Comparison of ENCODE assay signal across 12 cellular contexts in the genomic region with DNA sequence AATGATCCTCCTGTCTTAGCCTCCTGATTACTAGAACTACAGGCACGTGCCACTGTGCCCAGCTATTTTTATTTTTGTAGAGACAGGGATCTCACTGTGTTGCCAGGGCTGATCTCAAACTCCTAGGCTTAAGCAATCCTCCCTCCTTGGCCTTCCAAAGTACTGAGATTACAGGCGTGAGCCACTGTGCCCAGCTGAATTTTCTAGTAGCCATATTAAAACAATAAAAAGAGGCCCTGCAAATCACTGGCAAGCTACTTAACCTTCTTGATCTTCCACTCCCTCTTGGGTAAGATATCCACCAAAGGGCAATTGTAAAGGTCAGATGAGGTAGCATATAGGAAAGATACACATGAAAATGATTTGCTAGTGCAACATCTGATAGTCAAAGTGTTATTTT.
DNase-seq lines count a peak whose midpoint lies in the region; ATAC-seq and TF ChIP-seq lines count a peak whose summit lies in the region.
"Had no signal": no experiment of that assay in that cellular context is flagged by ENCODE, and none has a peak within 500 bp of the region (broad histone marks: within the 10 kb centered on the region; RNA-seq: fewer than 3 reads in every experiment).

No MANE protein-coding gene starts in this region.

- H3K9me3 ChIP-seq in cardiac muscle cell (ENCODE audit: low read depth), result no peaks in the 10 kb centered on the region
- H3K9me3 ChIP-seq in vagina, result no peaks in the 10 kb centered on the region
- H3K9me3 ChIP-seq in H9 (ENCODE audit: control insufficient read depth, low read depth, low read length), result no peaks in the 10 kb centered on the region

- TF ChIP-seq CTCF in cardiac muscle cell (IDR thresholded peaks at IDR 0.05; ENCODE audit: low read depth, low read length), result no peak
- TF ChIP-seq CTCF in chondrocyte (IDR thresholded peaks at IDR 0.05), result no peak
- TF ChIP-seq CTCF in nephron (IDR thresholded peaks at IDR 0.05; ENCODE audit: unreplicated experiment in 3 of 3), result no peak
- no peak for TF ChIP-seq CTCF in vagina (IDR thresholded peaks at IDR 0.05)
- TF ChIP-seq CTCF in H9 (conservative IDR thresholded peaks at IDR 0.05), result no peak

- H3K23me2 ChIP-seq in H9 (ENCODE audit: insufficient read length, low read depth, low read length, poor library complexity, severe bottlenecking), result no peaks in the 10 kb centered on the region

- H3K14ac ChIP-seq in H9 (ENCODE audit: insufficient read depth, low read length), result no peak overlapping the region

- H2AFZ ChIP-seq in H9 (ENCODE audit: low read length), result no peak overlapping the region

- no peak overlapping the region for H3K4ac ChIP-seq in H9 (ENCODE audit: low read depth, low read length)

- H3K4me3 ChIP-seq in cardiac muscle cell (no peak overlapping the region), vagina (no peak overlapping the region), H7 (ENCODE audit: insufficient read depth, low read depth, low read length) (no peak overlapping the region)

- H3K36me3 Mint-ChIP-seq in chondrocyte (ENCODE audit: low read depth) (no peaks in the 10 kb centered on the region), nephron (ENCODE audit: low read depth) (no peaks in the 10 kb centered on the region), immature natural killer cell (no peaks in the 10 kb centered on the region), H9 (ENCODE audit: insufficient read depth in 1 of 3, low read depth in 3 of 3) (no peaks in the 10 kb centered on the region)
- H3K36me3 Mint-ChIP-seq: natural killer cell treated with Interleukin-12 subunit alpha and Interleukin-12 subunit beta and Interleukin-15 and Interleukin-18, amount 100 ng/mL, for 72 hours had no signal

- H2BK20ac ChIP-seq in H9 (ENCODE audit: low read depth, low read length, poor library complexity, severe bottlenecking), result no peak overlapping the region

- WGBS in H9 (ENCODE audit: extremely low coverage, insufficient read length, low lambda C conversion rate), result no CpG with 5 or more reads among the region's 2 CpGs

- intact Hi-C loops in Right ventricle myocardium inferior (cut with DNase I) (no loop called here), vagina (cut with DNase I) (no loop called here)

- no peak overlapping the region for H3K4me2 ChIP-seq in H9 (ENCODE audit: insufficient read depth, insufficient read length, low read length)

- no peak for ATAC-seq in Right ventricle myocardium inferior
- ATAC-seq: natural killer cell treated with Interleukin-12 subunit alpha and Interleukin-12 subunit beta and Interleukin-15 and Interleukin-18, amount 100 ng/mL, for 72 hours had no signal

- H3K27me3 ChIP-seq in cardiac muscle cell (no peaks in the 10 kb centered on the region), vagina (no peaks in the 10 kb centered on the region), H7 (ENCODE audit: control insufficient read depth, insufficient read depth, low read length) (no peaks in the 10 kb centered on the region), H9 (ENCODE audit: insufficient read depth, low read length) (no peaks in the 10 kb centered on the region)

- no peak overlapping the region for H4K8ac ChIP-seq in H9 (replicated peaks; ENCODE audit: insufficient read length, low read depth, low read length)

- H4K5ac ChIP-seq in H9 (ENCODE audit: insufficient read length, low read depth, low read length), result no peak overlapping the region

- H3K27me3 Mint-ChIP-seq in chondrocyte (ENCODE audit: low read depth) (no peaks in the 10 kb centered on the region), nephron (ENCODE audit: low read depth) (no peaks in the 10 kb centered on the region), immature natural killer cell (ENCODE audit: low read depth in 3 of 3) (peaks cover 0 to 6% (median 5%) of the 10 kb centered on the region in 3 donors), H9 (ENCODE audit: low read depth) (no peaks in the 10 kb centered on the region)

- no peak overlapping the region for H3K18ac ChIP-seq in H9 (ENCODE audit: insufficient read length, low read depth, low read length)

- no peak overlapping the region for H3K56ac ChIP-seq in H9 (ENCODE audit: insufficient read length, low read depth, low read length)

- H3K36me3 ChIP-seq in cardiac muscle cell, result no peaks in the 10 kb centered on the region
- H3K36me3 ChIP-seq in vagina, result no peaks in the 10 kb centered on the region
- H3K36me3 ChIP-seq in H7 (replicated peaks; ENCODE audit: control insufficient read depth, insufficient read depth, low read length), result no peaks in the 10 kb centered on the region

- H3K4me3 Mint-ChIP-seq in chondrocyte (ENCODE audit: unreplicated experiment), result no peak overlapping the region
- peak overlapping the region in 1 of 3 experiments; percentile 7 for H3K4me3 Mint-ChIP-seq in nephron
- no peak overlapping the region for H3K4me3 Mint-ChIP-seq in immature natural killer cell
- no peak overlapping the region for H3K4me3 Mint-ChIP-seq in H9
- H3K4me3 Mint-ChIP-seq: activated T-helper 1 cell treated with anti-CD3 and anti-CD28 coated beads, Interleukin-12 subunit alpha, Interleukin-12 subunit beta, Interleukin-2, Interleukin-4 antibody, amounts not matched to agents 30 ng/mL and 10 ng/mL and 1 ng/mL, durations not matched to agents 14 hours and 24 hours and 36 hours; natural killer cell treated with Interleukin-12 subunit alpha and Interleukin-12 subunit beta and Interleukin-15 and Interleukin-18, amount 100 ng/mL, for 72 hours had no signal

- H3K79me2 ChIP-seq in H9 (ENCODE audit: insufficient read depth, low read length), result no peaks in the 10 kb centered on the region

- H2BK5ac ChIP-seq in H9 (ENCODE audit: insufficient read length, low read length), result no peak overlapping the region

- H3K23ac ChIP-seq in H9 (ENCODE audit: insufficient read length, low read depth, low read length), result no peak overlapping the region

- no peaks in the 10 kb centered on the region for H3K9me3 Mint-ChIP-seq in chondrocyte (ENCODE audit: low read depth)
- no peaks in the 10 kb centered on the region for H3K9me3 Mint-ChIP-seq in nephron
- no peaks in the 10 kb centered on the region for H3K9me3 Mint-ChIP-seq in immature natural killer cell
- no peaks in the 10 kb centered on the region for H3K9me3 Mint-ChIP-seq in H9
- H3K9me3 Mint-ChIP-seq: activated T-helper 1 cell treated with anti-CD3 and anti-CD28 coated beads, Interleukin-12 subunit alpha, Interleukin-12 subunit beta, Interleukin-2, Interleukin-4 antibody, amounts not matched to agents 30 ng/mL and 10 ng/mL and 1 ng/mL, durations not matched to agents 14 hours and 24 hours and 36 hours; natural killer cell treated with Interleukin-12 subunit alpha and Interleukin-12 subunit beta and Interleukin-15 and Interleukin-18, amount 100 ng/mL, for 72 hours had no signal

- no peak overlapping the region for H3K9ac ChIP-seq in H9 (ENCODE audit: extremely low read depth, insufficient read length, low read length)

- H3K4me1 Mint-ChIP-seq in chondrocyte (ENCODE audit: low read depth) (peaks cover 34% of the 10 kb centered on the region), nephron (peaks cover 18% of the 10 kb centered on the region), immature natural killer cell (no peaks in the 10 kb centered on the region), H9 (peaks cover 3 to 8% of the 10 kb centered on the region in 2 experiments)

- H2BK15ac ChIP-seq in H9 (ENCODE audit: low read depth, low read length), result no peak overlapping the region

- no peak overlapping the region for H2BK12ac ChIP-seq in H9 (ENCODE audit: insufficient read length, low read depth, low read length)

- no peaks in the 10 kb centered on the region for H3K79me1 ChIP-seq in H9 (ENCODE audit: insufficient read depth, low read depth, low read length, poor library complexity, severe bottlenecking)

- no peak for TF ChIP-seq POLR2A in vagina (IDR thresholded peaks at IDR 0.05)

- peak in 1 of 2 donors; percentile 59 for DNase-seq in cardiac muscle cell (ENCODE audit: low read depth in 1 of 2, low spot score in 1 of 2)
- no peak for DNase-seq in Right ventricle myocardium inferior (ENCODE audit: missing footprints)
- DNase-seq in chondrocyte (ENCODE audit: low spot score), result no peak
- DNase-seq in vagina (ENCODE audit: extremely low spot score in 2 of 2), result no peak
- DNase-seq in H7, result no peak
- no peak for DNase-seq in immature natural killer cell
- no peak for DNase-seq in H9
- DNase-seq: glutamatergic neuron, NCI-H1105 had no signal

- H2BK120ac ChIP-seq in H9 (ENCODE audit: low read depth, low read length, poor library complexity, severe bottlenecking), result no peak overlapping the region

- H4K91ac ChIP-seq in H9 (ENCODE audit: insufficient read length, low read depth, low read length), result no peak overlapping the region

- peak overlapping the region; percentile 88 for H3K27ac Mint-ChIP-seq in chondrocyte (ENCODE audit: unreplicated experiment)
- H3K27ac Mint-ChIP-seq in nephron, result peak overlapping the region; percentile 66 to 88 (median 70)
- no peak overlapping the region for H3K27ac Mint-ChIP-seq in immature natural killer cell
- H3K27ac Mint-ChIP-seq in H9, result no peak overlapping the region
- H3K27ac Mint-ChIP-seq: activated T-helper 1 cell treated with anti-CD3 and anti-CD28 coated beads, Interleukin-12 subunit alpha, Interleukin-12 subunit beta, Interleukin-2, Interleukin-4 antibody, amounts not matched to agents 30 ng/mL and 10 ng/mL and 1 ng/mL, durations not matched to agents 14 hours and 24 hours and 36 hours; natural killer cell treated with Interleukin-12 subunit alpha and Interleukin-12 subunit beta and Interleukin-15 and Interleukin-18, amount 100 ng/mL, for 72 hours had no signal

- no peaks in the 10 kb centered on the region for H4K20me1 ChIP-seq in H9 (ENCODE audit: control insufficient read depth, insufficient read depth, insufficient read length)

- H3K27ac ChIP-seq in cardiac muscle cell (peak overlapping the region; percentile 42), vagina (peak overlapping the region; percentile 50), H9 (ENCODE audit: insufficient read length, low read depth, low read length) (no peak overlapping the region)

- no peak overlapping the region for H2AK5ac ChIP-seq in H9 (ENCODE audit: insufficient read length, low read length)

- H3T11ph ChIP-seq in H9 (ENCODE audit: low read length), result no peak overlapping the region

- H3K4me1 ChIP-seq in cardiac muscle cell (ENCODE audit: low read depth) (peaks cover 16% of the 10 kb centered on the region), vagina (peaks cover 20% of the 10 kb centered on the region), H9 (ENCODE audit: insufficient read depth, low read length) (no peaks in the 10 kb centered on the region)

Comparison
In these comparisons a context has a peak if more than half of its experiments do, and no peak if none do; other contexts are left out.
1. H3K27ac Mint-ChIP-seq: peak in chondrocyte (single experiment) and nephron (3 of 3); none in immature natural killer cell (0 of 6) and H9 (0 of 3).